27 cellular contexts compared by ENCODE assay signal in genomic region chr5:15893866-15894265, GRCh38.
"Had no signal": no experiment of that assay in that cellular context is flagged by ENCODE, and none has a peak within 500 bp of the region (broad histone marks: within the 10 kb centered on the region; RNA-seq: fewer than 3 reads in every experiment).

No MANE protein-coding gene starts in this region.

- H3K36me3 ChIP-seq: colonic mucosa, esophagus muscularis mucosa, esophagus squamous epithelium, gastrocnemius medialis, gastroesophageal sphincter, heart left ventricle, heart right ventricle had no signal

- FAIRE-seq: colon, endometrium, endothelial cell of umbilical vein, frontal cortex had no signal

- H3K27ac ChIP-seq: colonic mucosa, coronary artery, dorsolateral prefrontal cortex, epithelial cell of prostate, esophagus muscularis mucosa, esophagus squamous epithelium, foreskin keratinocyte, gastrocnemius medialis, gastroesophageal sphincter, heart left ventricle, heart right ventricle had no signal

- H3K4me3 ChIP-seq: colonic mucosa, coronary artery, dorsolateral prefrontal cortex, esophagus muscularis mucosa, esophagus squamous epithelium, gastrocnemius medialis, gastroesophageal sphincter, heart left ventricle, heart right ventricle had no signal

- DNase-seq: colonic mucosa; cortex of kidney; dermis blood vessel endothelial cell; dorsolateral prefrontal cortex; effector CD4-positive, alpha-beta T cell; effector CD8-positive, alpha-beta T cell; effector memory CD4-positive, alpha-beta T cell; effector memory CD8-positive, alpha-beta T cell; endodermal cell; erythroblast; esophagus squamous epithelium; foreskin fibroblast; foreskin keratinocyte; foreskin melanocyte; gastrocnemius medialis; glutamatergic neuron; head of caudate nucleus; heart left ventricle; heart right ventricle had no signal

- H3K9me3 ChIP-seq: colonic mucosa, esophagus muscularis mucosa, esophagus squamous epithelium, gastrocnemius medialis, gastroesophageal sphincter, heart left ventricle, heart right ventricle had no signal

- H3K4me1 ChIP-seq: colonic mucosa, esophagus muscularis mucosa, esophagus squamous epithelium, foreskin keratinocyte, gastrocnemius medialis, gastroesophageal sphincter had no signal
